9 cellular contexts compared by ENCODE assay signal in genomic region chr4:151658959-151659593, GRCh38.
A peak's percentile ranks its signal among the peaks of the same experiment; 100 is the strongest.
DNase-seq lines count a peak whose midpoint lies in the region; ATAC-seq and TF ChIP-seq lines count a peak whose summit lies in the region.
"Had no signal": no experiment of that assay in that cellular context is flagged by ENCODE, and none has a peak within 500 bp of the region (broad histone marks: within the 10 kb centered on the region; RNA-seq: fewer than 3 reads in every experiment).

No MANE protein-coding gene starts in this region.

- no peak overlapping the region for H3K27ac ChIP-seq in WERI-Rb-1

- no peaks in the 10 kb centered on the region for H3K27me3 Mint-ChIP-seq in activated T-helper 17 cell treated with anti-CD3 and anti-CD28 coated beads, Interleukin-2, amount 50 U/mL, for 72 hours

- H3K27me3 ChIP-seq in WERI-Rb-1 (ENCODE audit: insufficient read depth, low read depth, severe bottlenecking), result no peaks in the 10 kb centered on the region

- ATAC-seq in GM21367 (IDR thresholded peaks at IDR 0.05; ENCODE audit: unreplicated experiment), result peak; percentile 48
- peak; percentile 69 for ATAC-seq in activated T-helper 17 cell treated with anti-CD3 and anti-CD28 coated beads, Interleukin-2, amount 50 U/mL, for 72 hours (replicated peaks)
- ATAC-seq in GM21723 (IDR thresholded peaks at IDR 0.05; ENCODE audit: unreplicated experiment), result no peak
- no peak for ATAC-seq in HG03439 (IDR thresholded peaks at IDR 0.05; ENCODE audit: unreplicated experiment)

- DNase-seq in A172 (ENCODE audit: low spot score) (peak; percentile 7), medulla oblongata (ENCODE audit: extremely low spot score) (peak; percentile 28), WERI-Rb-1 (no peak), GM19240 (ENCODE audit: insufficient read length, low spot score) (no peak)
- DNase-seq: NCI-H2227 treated with DMSO at 0.1 percent for 48 hours had no signal

- no peak for TF ChIP-seq CTCF in WERI-Rb-1 (IDR thresholded peaks at IDR 0.05; ENCODE audit: low read depth, low read length)

- H3K36me3 ChIP-seq in WERI-Rb-1, result no peaks in the 10 kb centered on the region

- peak overlapping the region; percentile 74 for H3K27ac Mint-ChIP-seq in activated T-helper 17 cell treated with anti-CD3 and anti-CD28 coated beads, Interleukin-2, amount 50 U/mL, for 72 hours

- H3K36me3 Mint-ChIP-seq in activated T-helper 17 cell treated with anti-CD3 and anti-CD28 coated beads, Interleukin-2, amount 50 U/mL, for 72 hours (ENCODE audit: low read depth), result no peaks in the 10 kb centered on the region

- no peak overlapping the region for H3K4me3 ChIP-seq in WERI-Rb-1 (ENCODE audit: low read depth, low read length)

- no peak overlapping the region for H3K4me3 Mint-ChIP-seq in activated T-helper 17 cell treated with anti-CD3 and anti-CD28 coated beads, Interleukin-2, amount 50 U/mL, for 72 hours

- no peaks in the 10 kb centered on the region for H3K9me3 ChIP-seq in WERI-Rb-1 (ENCODE audit: severe bottlenecking)

- no peaks in the 10 kb centered on the region for H3K9me3 Mint-ChIP-seq in activated T-helper 17 cell treated with anti-CD3 and anti-CD28 coated beads, Interleukin-2, amount 50 U/mL, for 72 hours

- H3K4me1 Mint-ChIP-seq in activated T-helper 17 cell treated with anti-CD3 and anti-CD28 coated beads, Interleukin-2, amount 50 U/mL, for 72 hours, result peaks cover 8% of the 10 kb centered on the region

Comparison
In these comparisons a context has a peak if more than half of its experiments do, and no peak if none do; other contexts are left out.
1. DNase-seq: peak in A172 (single experiment) and medulla oblongata (single experiment); none in WERI-Rb-1 (single experiment) and GM19240 (single experiment).
2. ATAC-seq: peak in GM21367 (single experiment) and activated T-helper 17 cell treated with anti-CD3 and anti-CD28 coated beads, Interleukin-2, amount 50 U/mL, for 72 hours (single experiment); none in GM21723 (single experiment) and HG03439 (single experiment).